In the genomic region with DNA sequence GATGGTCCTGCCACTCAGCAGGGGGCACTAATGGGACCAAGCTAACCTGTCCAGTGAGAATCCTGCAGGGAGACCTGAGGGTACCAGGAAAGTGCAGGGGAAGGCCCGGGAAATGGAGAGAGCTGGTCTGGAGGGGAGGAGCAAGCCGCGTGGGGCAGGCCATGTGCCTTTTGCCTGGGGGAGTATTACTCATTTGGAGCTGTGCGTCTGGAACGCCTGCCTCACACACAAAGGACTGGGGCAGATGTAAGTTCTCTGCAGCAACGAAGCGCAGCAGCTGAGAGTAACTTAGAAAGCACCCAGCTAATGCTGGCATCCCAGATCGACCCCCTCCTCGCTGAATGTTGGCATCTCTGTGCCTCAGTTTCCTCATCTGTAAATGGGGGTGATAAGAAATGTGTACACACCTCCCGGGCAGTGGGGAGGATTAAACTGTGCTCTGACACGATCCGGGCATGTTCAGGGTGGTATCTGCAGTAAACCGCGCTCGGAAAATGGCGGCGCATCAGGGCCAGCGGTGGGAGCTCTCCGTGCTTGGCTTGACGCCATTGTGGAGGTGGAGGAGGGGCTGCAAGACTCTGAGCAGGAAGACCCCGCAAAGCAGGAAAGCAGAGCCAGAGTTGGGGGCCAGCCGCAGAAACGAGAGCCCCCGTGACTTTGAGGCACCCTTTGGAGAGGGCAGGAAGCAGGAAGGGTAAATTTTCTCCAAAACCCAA, we compare ENCODE assay signal across 20 cellular contexts.
"Had no signal": no experiment of that assay in that cellular context is flagged by ENCODE, and none has a peak within 500 bp of the region (broad histone marks: within the 10 kb centered on the region; RNA-seq: fewer than 3 reads in every experiment).

No MANE protein-coding gene starts in this region.

- H3K36me3 Mint-ChIP-seq: activated naive CD8-positive, alpha-beta T cell treated with anti-CD3 and anti-CD28 coated beads, Interleukin-2, amount 10 ng/mL, durations not matched to agents 7 days and 5 days; natural killer cell treated with Interleukin-12 subunit alpha and Interleukin-12 subunit beta and Interleukin-15 and Interleukin-18, amount 100 ng/mL, for 72 hours; stimulated activated memory B cell treated with anti-CD40 and anti-IgM and Interleukin-4, amounts not matched to agents 10 μg/mL and 1 μg/mL and 100 μg/mL, for 72 hours; T-cell had no signal

- H3K27me3 ChIP-seq: body of pancreas, hepatocyte, sigmoid colon had no signal

- DNase-seq: activated B cell treated with CpG ODN at 0.5 μM for 24 hours; activated CD4-positive, alpha-beta T cell treated with anti-CD3 and anti-CD28 coated beads for 48 hours; activated CD8-positive, alpha-beta T cell treated with anti-CD3 and anti-CD28 coated beads for 36 hours; activated naive CD4-positive, alpha-beta T cell treated with Interleukin-2 at 50 U/mL for 16 hours; activated naive CD8-positive, alpha-beta T cell treated with anti-CD3 and anti-CD28 coated beads, Interleukin-2, amount 10 ng/mL, durations not matched to agents 7 days and 5 days; activated T-cell treated with anti-CD3 and anti-CD28 coated beads, Interleukin-2, amount 50 U/mL, for 1 hour; body of pancreas; cortex of kidney; effector CD4-positive, alpha-beta T cell; esophagus squamous epithelium; sigmoid colon; stimulated activated CD4-positive, alpha-beta T cell treated with anti-CD3 and anti-CD28 coated beads, Interleukin-4, amount 100 ng/mL, for 4 hours; T-cell had no signal

- H3K27me3 Mint-ChIP-seq: activated B cell treated with CpG ODN at 0.5 μM for 24 hours; activated CD8-positive, alpha-beta T cell treated with anti-CD3 and anti-CD28 coated beads for 36 hours; stimulated activated memory B cell treated with anti-CD40 and anti-IgM and Interleukin-4, amounts not matched to agents 10 μg/mL and 1 μg/mL and 100 μg/mL, for 72 hours had no signal

- H3K27ac ChIP-seq: body of pancreas, esophagus squamous epithelium, hepatocyte, parathyroid adenoma, sigmoid colon had no signal

- H3K27ac Mint-ChIP-seq: activated B cell treated with CpG ODN at 0.5 μM for 24 hours; activated CD8-positive, alpha-beta T cell treated with anti-CD3 and anti-CD28 coated beads for 36 hours; activated naive CD8-positive, alpha-beta T cell treated with anti-CD3 and anti-CD28 coated beads, Interleukin-2, amount 10 ng/mL, durations not matched to agents 7 days and 5 days; activated T-helper 2 cell treated with anti-CD3 and anti-CD28 coated beads, Interferon-gamma antibody, Interleukin-2, Interleukin-4, amounts not matched to agents 10 μg/mL and 5 μg/mL and 100 μg/mL, durations not matched to agents 14 hours and 24 hours and 36 hours; natural killer cell treated with Interleukin-12 subunit alpha and Interleukin-12 subunit beta and Interleukin-15 and Interleukin-18, amount 100 ng/mL, for 72 hours; stimulated activated memory B cell treated with anti-CD40 and anti-IgM and Interleukin-4, amounts not matched to agents 10 μg/mL and 1 μg/mL and 100 μg/mL, for 72 hours; T-cell had no signal

- ATAC-seq: activated CD8-positive, alpha-beta T cell treated with anti-CD3 and anti-CD28 coated beads for 36 hours; body of pancreas; natural killer cell treated with Interleukin-12 subunit alpha and Interleukin-12 subunit beta and Interleukin-15 and Interleukin-18, amount 100 ng/mL, for 72 hours; stimulated activated memory B cell treated with anti-CD40 and anti-IgM and Interleukin-4, amounts not matched to agents 10 μg/mL and 1 μg/mL and 100 μg/mL, for 72 hours; T-cell had no signal

- H3K9me3 ChIP-seq: body of pancreas, esophagus squamous epithelium, sigmoid colon had no signal

- H3K4me3 ChIP-seq: body of pancreas, esophagus squamous epithelium, hepatocyte, lung, sigmoid colon had no signal

- H3K9me3 Mint-ChIP-seq: activated CD8-positive, alpha-beta T cell treated with anti-CD3 and anti-CD28 coated beads for 36 hours; activated T-helper 2 cell treated with anti-CD3 and anti-CD28 coated beads, Interferon-gamma antibody, Interleukin-2, Interleukin-4, amounts not matched to agents 10 μg/mL and 5 μg/mL and 100 μg/mL, durations not matched to agents 14 hours and 24 hours and 36 hours; central memory CD8-positive, alpha-beta T cell; natural killer cell treated with Interleukin-12 subunit alpha and Interleukin-12 subunit beta and Interleukin-15 and Interleukin-18, amount 100 ng/mL, for 72 hours; stimulated activated memory B cell treated with anti-CD40 and anti-IgM and Interleukin-4, amounts not matched to agents 10 μg/mL and 1 μg/mL and 100 μg/mL, for 72 hours had no signal

- H3K4me3 Mint-ChIP-seq: activated B cell treated with CpG ODN at 0.5 μM for 24 hours; activated CD8-positive, alpha-beta T cell treated with anti-CD3 and anti-CD28 coated beads for 36 hours; activated naive CD8-positive, alpha-beta T cell treated with anti-CD3 and anti-CD28 coated beads, Interleukin-2, amount 10 ng/mL, durations not matched to agents 7 days and 5 days; central memory CD8-positive, alpha-beta T cell; natural killer cell treated with Interleukin-12 subunit alpha and Interleukin-12 subunit beta and Interleukin-15 and Interleukin-18, amount 100 ng/mL, for 72 hours; stimulated activated memory B cell treated with anti-CD40 and anti-IgM and Interleukin-4, amounts not matched to agents 10 μg/mL and 1 μg/mL and 100 μg/mL, for 72 hours; T-cell had no signal

- H3K36me3 ChIP-seq: esophagus squamous epithelium, sigmoid colon had no signal

- H3K4me1 ChIP-seq: body of pancreas, parathyroid adenoma, sigmoid colon had no signal

- H3K4me1 Mint-ChIP-seq: activated B cell treated with CpG ODN at 0.5 μM for 24 hours; activated naive CD8-positive, alpha-beta T cell treated with anti-CD3 and anti-CD28 coated beads, Interleukin-2, amount 10 ng/mL, durations not matched to agents 7 days and 5 days; central memory CD8-positive, alpha-beta T cell; stimulated activated memory B cell treated with anti-CD40 and anti-IgM and Interleukin-4, amounts not matched to agents 10 μg/mL and 1 μg/mL and 100 μg/mL, for 72 hours; T-cell had no signal
